In genomic region chr1:183881387-183882084, GRCh38 we compare ENCODE assay signal across 9 cellular contexts.
DNase-seq lines count a peak whose midpoint lies in the region; ATAC-seq and TF ChIP-seq lines count a peak whose summit lies in the region.
"Had no signal": no experiment of that assay in that cellular context is flagged by ENCODE, and none has a peak within 500 bp of the region (broad histone marks: within the 10 kb centered on the region; RNA-seq: fewer than 3 reads in every experiment).

No MANE protein-coding gene starts in this region.

- H3K4me3 ChIP-seq in lower lobe of right lung: no peak overlapping the region

- no peaks in the 10 kb centered on the region for H3K9me3 ChIP-seq in lower lobe of right lung

- ATAC-seq in lower lobe of right lung (peak; percentile 81 to 82), HG02678 (IDR thresholded peaks at IDR 0.05; ENCODE audit: unreplicated experiment) (no peak), GM21529 (IDR thresholded peaks at IDR 0.05; ENCODE audit: unreplicated experiment) (no peak)

- peaks cover 74% of the 10 kb centered on the region for H3K36me3 Mint-ChIP-seq in dendritic cell treated with granulocyte-macrophage colony-stimulating factor and Interleukin-4, amounts not matched to agents 40 ng/mL and 50 ng/mL, for 4 days (ENCODE audit: low read depth)

- H3K27me3 ChIP-seq in lower lobe of right lung (ENCODE audit: low read depth): no peaks in the 10 kb centered on the region

- no peak for TF ChIP-seq CTCF in lower lobe of right lung (IDR thresholded peaks at IDR 0.05)

- H3K27me3 Mint-ChIP-seq in dendritic cell treated with granulocyte-macrophage colony-stimulating factor and Interleukin-4, amounts not matched to agents 40 ng/mL and 50 ng/mL, for 4 days: no peaks in the 10 kb centered on the region
- H3K27me3 Mint-ChIP-seq: CD4-positive, CD25-positive, alpha-beta regulatory T cell had no signal

- no peaks in the 10 kb centered on the region for H3K9me3 Mint-ChIP-seq in dendritic cell treated with granulocyte-macrophage colony-stimulating factor and Interleukin-4, amounts not matched to agents 40 ng/mL and 50 ng/mL, for 4 days

- H3K4me1 Mint-ChIP-seq in dendritic cell treated with granulocyte-macrophage colony-stimulating factor and Interleukin-4, amounts not matched to agents 40 ng/mL and 50 ng/mL, for 4 days (ENCODE audit: low read depth): peaks cover 89% of the 10 kb centered on the region

- no peak overlapping the region for H3K4me3 Mint-ChIP-seq in dendritic cell treated with granulocyte-macrophage colony-stimulating factor and Interleukin-4, amounts not matched to agents 40 ng/mL and 50 ng/mL, for 4 days
- H3K4me3 Mint-ChIP-seq: CD4-positive, CD25-positive, alpha-beta regulatory T cell had no signal

- intact Hi-C loops in dendritic cell treated with granulocyte-macrophage colony-stimulating factor and Interleukin-4, amounts not matched to agents 40 ng/mL and 50 ng/mL, for 4 days (cut with micrococcal nuclease): no loop called here
- intact Hi-C loops in lower lobe of right lung (cut with DNase I): no loop called here

- peaks cover 55% of the 10 kb centered on the region for H3K4me1 ChIP-seq in lower lobe of right lung

- H3K36me3 ChIP-seq in lower lobe of right lung: peaks cover 22% of the 10 kb centered on the region

- DNase-seq in SHP77 (lab: John Stamatoyannopoulos, UW): peak; percentile 10 to 17
- no peak for DNase-seq in SHP77 treated with DMSO at 0.1 percent for 48 hours (lab: John Stamatoyannopoulos, UW)
- DNase-seq in lower lobe of right lung: peak; percentile 69
- no peak for DNase-seq in activated CD4-positive, CD25-positive, alpha-beta regulatory T cell treated with anti-CD3 and anti-CD28 coated beads, Interleukin-2, amount 50 U/mL, for 72 hours
- DNase-seq in NCI-H524 (lab: John Stamatoyannopoulos, UW): no peak
- DNase-seq: CD4-positive, CD25-positive, alpha-beta regulatory T cell had no signal

- peak overlapping the region; percentile 91 for H3K27ac Mint-ChIP-seq in dendritic cell treated with granulocyte-macrophage colony-stimulating factor and Interleukin-4, amounts not matched to agents 40 ng/mL and 50 ng/mL, for 4 days
- H3K27ac Mint-ChIP-seq: CD4-positive, CD25-positive, alpha-beta regulatory T cell had no signal

- H3K27ac ChIP-seq in lower lobe of right lung: peak overlapping the region; percentile 62

Comparison
In these comparisons a context has a peak if more than half of its experiments do, and no peak if none do; other contexts are left out.
1. DNase-seq: peak in SHP77 (2 of 2) and lower lobe of right lung (single experiment); none in SHP77 treated with DMSO at 0.1 percent for 48 hours (single experiment), activated CD4-positive, CD25-positive, alpha-beta regulatory T cell treated with anti-CD3 and anti-CD28 coated beads, Interleukin-2, amount 50 U/mL, for 72 hours (single experiment) and NCI-H524 (0 of 2).
2. ATAC-seq: peak in lower lobe of right lung (2 of 2); none in HG02678 (single experiment) and GM21529 (single experiment).